Comparison of ENCODE assay signal across 2 cellular contexts in genomic region chr21:35372201-35372600, GRCh38.
TF ChIP-seq lines count a peak whose summit lies in the region.

No MANE protein-coding gene starts in this region.

TF ChIP-seq in SK-N-SH, 30 proteins besides CTCF, POLR2A, EP300 and RAD21 (continued from another document):
- TF ChIP-seq REST (IDR thresholded peaks at IDR 0.05; ENCODE audit: low read depth, low read length) (no peak), SIN3A (IDR thresholded peaks at IDR 0.05; ENCODE audit: borderline replicate concordance, low read depth, low read length) (no peak), GATA2 (CRISPR knock-in tag; IDR thresholded peaks at IDR 0.05) (no peak), NFIC (IDR thresholded peaks at IDR 0.05; ENCODE audit: borderline replicate concordance) (no peak), RCOR1 (IDR thresholded peaks at IDR 0.05; ENCODE audit: low read length) (no peak), RXRA (IDR thresholded peaks at IDR 0.05; ENCODE audit: borderline replicate concordance, low read depth) (no peak), MEF2A (IDR thresholded peaks at IDR 0.05; ENCODE audit: borderline replicate concordance, low read depth) (no peak), USF2 (IDR thresholded peaks at IDR 0.05; ENCODE audit: borderline replicate concordance, low read depth, low read length) (no peak), CHD2 (IDR thresholded peaks at IDR 0.05; ENCODE audit: low read length, partially characterized antibody) (no peak), TAF1 (IDR thresholded peaks at IDR 0.05; ENCODE audit: borderline replicate concordance, low read depth, low read length) (no peak), NRF1 (IDR thresholded peaks at IDR 0.05; ENCODE audit: low read depth, low read length) (no peak), EZH2phosphoT487 (IDR thresholded peaks at IDR 0.05; ENCODE audit: borderline replicate concordance, low read depth) (no peak)

TF ChIP-seq in SK-N-SH treated with all-trans-retinoic acid at 6 μM for 48 hours, 23 proteins besides CTCF, POLR2A, EP300 and RAD21 (continued from another document):
- TF ChIP-seq PATZ1 (CRISPR knock-in tag; IDR thresholded peaks at IDR 0.05; ENCODE audit: borderline replicate concordance) (no peak), ESRRG (CRISPR knock-in tag; IDR thresholded peaks at IDR 0.05) (no peak), ZNF8 (CRISPR knock-in tag; IDR thresholded peaks at IDR 0.05) (no peak), PPARA (CRISPR knock-in tag; IDR thresholded peaks at IDR 0.05; ENCODE audit: borderline replicate concordance) (no peak), TOX (CRISPR knock-in tag; IDR thresholded peaks at IDR 0.05; ENCODE audit: borderline replicate concordance) (no peak), SNAI2 (CRISPR knock-in tag; IDR thresholded peaks at IDR 0.05) (no peak)
